In the genomic region with DNA sequence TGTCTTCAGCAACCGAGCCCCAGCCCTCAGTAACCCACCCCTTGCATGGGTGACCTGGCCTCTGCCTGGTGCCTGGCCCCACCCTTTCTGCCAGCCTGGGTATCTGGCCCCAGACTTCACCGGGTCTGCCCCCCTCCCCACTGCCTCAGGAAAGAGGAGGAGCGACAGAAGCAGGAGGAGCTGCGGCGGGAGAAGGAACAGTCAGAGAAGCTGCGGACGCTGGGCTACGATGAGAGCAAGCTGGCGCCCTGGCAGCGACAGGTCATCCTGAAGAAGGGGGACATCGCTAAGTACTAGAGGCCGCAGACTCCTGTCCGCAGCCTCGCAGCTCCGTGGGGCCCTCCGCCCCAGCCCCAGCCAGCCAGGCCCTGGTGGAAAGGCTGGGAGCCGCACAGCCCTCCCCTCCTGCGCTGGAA, we compare ENCODE assay signal across 2 cellular contexts.
A peak's percentile ranks its signal among the peaks of the same experiment; 100 is the strongest.
TF ChIP-seq lines count a peak whose summit lies in the region.

No MANE protein-coding gene starts in this region.

TF ChIP-seq in GM12891, 5 proteins besides CTCF, POLR2A, EP300 and RAD21:
- TF ChIP-seq POLR2AphosphoS5 (IDR thresholded peaks at IDR 0.05; ENCODE audit: low read depth, low read length) (no peak), TAF1 (IDR thresholded peaks at IDR 0.05; ENCODE audit: low read depth, low read length) (no peak), SPI1 (IDR thresholded peaks at IDR 0.05; ENCODE audit: low read depth, low read length) (no peak), PAX5 (IDR thresholded peaks at IDR 0.05; ENCODE audit: insufficient read depth, low read length, severe bottlenecking) (no peak), POU2F2 (IDR thresholded peaks at IDR 0.05; ENCODE audit: low read depth, low read length) (no peak)

TF ChIP-seq in K562, 482 proteins besides CTCF, POLR2A, EP300 and RAD21:
- TF ChIP-seq, protein P1, sequence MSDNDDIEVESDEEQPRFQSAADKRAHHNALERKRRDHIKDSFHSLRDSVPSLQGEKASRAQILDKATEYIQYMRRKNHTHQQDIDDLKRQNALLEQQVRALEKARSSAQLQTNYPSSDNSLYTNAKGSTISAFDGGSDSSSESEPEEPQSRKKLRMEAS (CRISPR knock-in tag; IDR thresholded peaks at IDR 0.05) = no peak
- TF ChIP-seq FOXP1 (CRISPR knock-in tag; IDR thresholded peaks at IDR 0.05) (0 out of 2 replicates have a peak, but pooled peaks have one; percentile 39), PCBP1 (IDR thresholded peaks at IDR 0.05; ENCODE audit: low read depth, low read length, poor library complexity, severe bottlenecking) (peak; percentile 69)
